ENCODE assay signal across 9 cellular contexts in the genomic region with DNA sequence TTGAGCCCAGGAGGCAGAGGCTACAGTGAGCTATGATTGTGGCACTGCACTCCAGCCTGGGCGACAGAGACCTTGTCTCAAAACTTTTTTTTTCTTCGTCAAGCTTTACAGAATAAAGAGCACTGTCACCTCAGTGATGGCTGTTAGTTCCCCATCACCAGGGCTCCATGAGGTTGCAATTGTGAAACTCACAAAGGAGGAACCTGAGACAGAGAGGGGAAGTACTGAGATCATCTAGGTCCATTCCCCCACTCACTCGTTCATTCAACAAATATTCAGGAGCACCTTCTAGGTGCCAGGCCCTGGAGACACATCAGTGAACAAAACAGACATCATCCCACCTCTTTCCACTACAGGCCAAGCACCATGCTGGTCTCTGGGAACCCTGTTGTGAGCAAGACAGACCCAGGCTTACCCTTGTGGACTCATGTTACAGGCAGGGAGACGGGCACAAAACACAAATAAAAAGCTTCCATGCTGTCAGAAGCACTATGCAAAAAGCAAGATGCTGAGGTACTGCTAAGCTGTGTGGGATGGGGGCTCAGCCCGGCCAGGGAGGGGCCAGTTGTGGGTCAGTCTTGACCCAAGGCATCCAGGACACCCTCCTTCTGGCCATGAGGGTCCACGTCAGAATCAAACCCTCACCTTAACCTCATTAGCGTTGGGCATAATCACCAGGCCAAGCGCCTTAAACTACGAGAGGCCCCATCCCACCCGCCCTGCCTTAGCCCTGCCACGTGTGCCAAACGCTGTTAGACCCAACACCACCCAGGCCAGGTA. TPM values are rescaled to one million over a fixed set of nuclear protein-coding genes. Genes with fewer than 3 reads are reported as not detected.
A peak's percentile ranks its signal among the peaks of the same experiment; 100 is the strongest.
DNase-seq lines count a peak whose midpoint lies in the region; ATAC-seq, FAIRE-seq and TF ChIP-seq lines count a peak whose summit lies in the region.
"Had no signal": no experiment of that assay in that cellular context is flagged by ENCODE, and none has a peak within 500 bp of the region (broad histone marks: within the 10 kb centered on the region; RNA-seq: fewer than 3 reads in every experiment).

No MANE protein-coding gene starts in this region.

- intact Hi-C loops in K562 (cut with micrococcal nuclease), result no loop called here
- intact Hi-C loops in vagina (cut with DNase I), result no loop called here

- no TSS peak for BruUV-seq in K562 (replicated peaks; lab: Mats Ljungman, UMichigan)

- no peaks in the 10 kb centered on the region for H3K9me3 ChIP-seq in K562 (replicated peaks; ENCODE audit: control insufficient read depth, insufficient read depth, low read depth, low read length)
- no peaks in the 10 kb centered on the region for H3K9me3 ChIP-seq in vagina

- CTCF ChIA-PET in K562 (lab: Yijun Ruan, JAX; ENCODE audit: low intra/inter-chr PET ratio), result no interaction called here

- H4K20me1 ChIP-seq in K562 (replicated peaks; ENCODE audit: control insufficient read depth, insufficient read depth, low read length), result no peaks in the 10 kb centered on the region

- TF ChIP-seq CTCF in GM12865 (IDR thresholded peaks at IDR 0.05; ENCODE audit: insufficient read depth, low read depth, low read length, missing control alignments) (no peak), K562 (IDR thresholded peaks at IDR 0.05 in 2 of 3, conservative IDR thresholded peaks at IDR 0.05 in 1 of 3; ENCODE audit: insufficient read depth in 2 of 3, low read depth in 1 of 3, low read length in 3 of 3) (no peak), omental fat pad (IDR thresholded peaks at IDR 0.05) (no peak), vagina (IDR thresholded peaks at IDR 0.05) (no peak)

- FAIRE-seq in K562 (lab: Jason Lieb, UNC), result no peak

- in situ Hi-C loops in K562 (cut with MboI), result no loop called here

- H3K4me1 ChIP-seq in K562 (replicated peaks in 1 of 2; ENCODE audit: control insufficient read depth in 2 of 2, insufficient read depth in 2 of 2, low read length in 2 of 2) (peaks cover 0 to 4% of the 10 kb centered on the region in 2 experiments; a peak in 1 of 5 replicates), vagina (no peaks in the 10 kb centered on the region)

- H3K79me2 ChIP-seq in K562 (ENCODE audit: control insufficient read depth, insufficient read depth, low read length), result no peaks in the 10 kb centered on the region

- no peak for TF ChIP-seq EP300 in K562 (IDR thresholded peaks at IDR 0.05; ENCODE audit: low read length)

- H3K4me2 ChIP-seq in K562 (ENCODE audit: insufficient read depth, low read length), result no peak overlapping the region

- POLR2A ChIA-PET in K562 (lab: Yijun Ruan, JAX), result interaction anchor here (0.7 kb wide), 1 partner anchor 8 kb away, joined by 3 read pairs; no protein-coding TSS in a partner anchor

- DNase-seq in GM12865 (ENCODE audit: low read depth), result peak; percentile 60
- DNase-seq in K562 (ENCODE audit: extremely low read depth in 1 of 4, low spot score in 3 of 4), result no peak
- no peak for DNase-seq in omental fat pad (ENCODE audit: low spot score)
- DNase-seq in stimulated activated CD4-positive, alpha-beta T cell treated with anti-CD3 and anti-CD28 coated beads, Interleukin-4, amount 100 ng/mL, for 1 hour, result no peak
- no peak for DNase-seq in vagina (ENCODE audit: extremely low spot score in 2 of 2)
- no peak for DNase-seq in cortex of kidney (lab: John Stamatoyannopoulos, UW)
- DNase-seq: activated naive CD8-positive, alpha-beta T cell treated with anti-CD3 and anti-CD28 coated beads, Interleukin-2, amount 10 ng/mL, durations not matched to agents 7 days and 5 days had no signal

- 13% methylated on average over 8 of the region's 12 CpGs for WGBS in K562 (ENCODE audit: insufficient coverage, low coverage, missing lambda C conversion rate)

- TF ChIP-seq RAD21 in K562 (CRISPR knock-in tag; conservative IDR thresholded peaks at IDR 0.05 in 1 of 2, IDR thresholded peaks at IDR 0.05 in 1 of 2), result no peak

- TF ChIP-seq POLR2A in K562 (conservative IDR thresholded peaks at IDR 0.05), result no peak
- no peak for TF ChIP-seq POLR2A in vagina (IDR thresholded peaks at IDR 0.05)

- H3K27ac ChIP-seq in K562 (ENCODE audit: extremely low read depth, low read depth, low read length), result no peak overlapping the region
- H3K27ac ChIP-seq in vagina, result no peak overlapping the region

- ATAC-seq in GM21381 (IDR thresholded peaks at IDR 0.05; ENCODE audit: unreplicated experiment) (peak; percentile 87), HG03432 (IDR thresholded peaks at IDR 0.05; ENCODE audit: unreplicated experiment) (peak; percentile 92), K562 (no peak), omental fat pad (ENCODE audit: low FRiP score) (no peak)

- no peak overlapping the region for H3K4me3 ChIP-seq in GM12865 (ENCODE audit: low read depth, low read length)
- no peak overlapping the region for H3K4me3 ChIP-seq in K562
- no peak overlapping the region for H3K4me3 ChIP-seq in vagina

- H3K36me3 ChIP-seq in K562 (ENCODE audit: control insufficient read depth, insufficient read depth, low read length), result no peaks in the 10 kb centered on the region
- no peaks in the 10 kb centered on the region for H3K36me3 ChIP-seq in vagina

- H3K9me1 ChIP-seq in K562 (ENCODE audit: control insufficient read depth, insufficient read depth, low read length), result no peaks in the 10 kb centered on the region

- no peak overlapping the region for H2AFZ ChIP-seq in K562 (ENCODE audit: low read depth, low read length)

- H3K9ac ChIP-seq in K562 (ENCODE audit: insufficient read depth in 1 of 2, low read depth in 2 of 2, low read length in 2 of 2), result no peak overlapping the region

- H3K27me3 ChIP-seq in K562 (ENCODE audit: control insufficient read depth in 2 of 2, insufficient read depth in 2 of 2, low read length in 2 of 2), result peaks cover 2 to 35% of the 10 kb centered on the region in 2 experiments; a peak in 2 of 5 replicates
- no peaks in the 10 kb centered on the region for H3K27me3 ChIP-seq in vagina

TF ChIP-seq in K562, 482 proteins besides CTCF, POLR2A, EP300 and RAD21:
- no peak for TF ChIP-seq CHD4 (IDR thresholded peaks at IDR 0.05; ENCODE audit: insufficient read depth, insufficient replicate concordance, low read depth, low read length, poor library complexity, severe bottlenecking)
- no peak for TF ChIP-seq ZFX (CRISPR knock-in tag; IDR thresholded peaks at IDR 0.05)
- peak; percentile 2; the same call in 1 of the 2 replicates for TF ChIP-seq SPI1 (IDR thresholded peaks at IDR 0.05; ENCODE audit: borderline replicate concordance, low read depth, low read length)

RNA-seq across cellular contexts. Expression of a gene that starts 2.1 kb away (rescaled TPM):
- total RNA-seq in K562 (2011; cell fraction: chromatin; rRNA removed; ENCODE audit: low replicate concordance), result not detected in 2 replicates
- not detected in 2 replicates for total RNA-seq in K562 (2011; cell fraction: nucleolus; rRNA removed)
- not detected in 2 replicates for total RNA-seq in K562 (2011; cell fraction: nucleoplasm; rRNA removed)
- total RNA-seq in K562 (2014; rRNA removed), result not detected in 2 replicates
- total RNA-seq in K562 (2014; rRNA removed; fragmentation: Illumina TruSeq; extraction: Trizol), result not detected in 2 replicates
- total RNA-seq in K562 (2015; rRNA removed; fragmentation: Illumina TruSeq; extraction: Trizol), result not detected in 2 replicates
- total RNA-seq in K562 (2021), result not detected in 2 replicates
- not detected in 2 replicates for polyA plus RNA-seq in K562 (2011; rRNA removed)
- polyA plus RNA-seq in K562 (2011; cell fraction: cytosol; rRNA removed), result not detected in 2 replicates
- polyA plus RNA-seq in K562 (2011; cell fraction: nucleus; rRNA removed), result not detected in 2 replicates
- not detected in 2 replicates for polyA plus RNA-seq in K562 (2012)
- polyA plus RNA-seq in K562 (2014; fragmentation: Illumina TruSeq; extraction: Trizol), result not detected in 2 replicates
- not detected for polyA plus RNA-seq in K562 (2014; fragmentation: Nextera tagmentation; extraction: Ambion mirVana)
- polyA plus RNA-seq in K562 (2014; rRNA removed), result not detected in 2 replicates
- 0.06 TPM in 1 of 2 replicates, not detected in the other for polyA minus RNA-seq in K562 (2011; rRNA and poly(A)+ RNA removed)
- not detected in 2 replicates for polyA minus RNA-seq in K562 (2011; cell fraction: cytosol; rRNA and poly(A)+ RNA removed)
- polyA minus RNA-seq in K562 (2011; cell fraction: nucleus; rRNA and poly(A)+ RNA removed), result not detected in 2 replicates
- under 1 TPM in 1 of 4 donors, not detected in 3; 0.28 TPM for total RNA-seq in omental fat pad
- not detected for total RNA-seq in vagina
- total RNA-seq: activated naive CD8-positive, alpha-beta T cell treated with anti-CD3 and anti-CD28 coated beads, Interleukin-2, amount 10 ng/mL, durations not matched to agents 7 days and 5 days had no signal

RNA-seq across cellular contexts. Expression of a gene that starts 16.7 kb away (rescaled TPM):
- total RNA-seq in K562 (2011; cell fraction: chromatin; rRNA removed; ENCODE audit: low replicate concordance), result not detected in 2 replicates
- not detected in 2 replicates for total RNA-seq in K562 (2011; cell fraction: nucleolus; rRNA removed)
- not detected in 2 replicates for total RNA-seq in K562 (2011; cell fraction: nucleoplasm; rRNA removed)
- total RNA-seq in K562 (2014; rRNA removed) (not detected in 2 replicates), K562 (2014; rRNA removed; fragmentation: Illumina TruSeq; extraction: Trizol) (not detected in 2 replicates), K562 (2015; rRNA removed; fragmentation: Illumina TruSeq; extraction: Trizol) (not detected in 2 replicates), K562 (2021) (not detected in 2 replicates), omental fat pad (not detected), vagina (not detected)
- polyA plus RNA-seq in K562 (2011; rRNA removed) (not detected in 2 replicates), K562 (2014; fragmentation: Illumina TruSeq; extraction: Trizol) (not detected in 2 replicates), K562 (2014; fragmentation: Nextera tagmentation; extraction: Ambion mirVana) (not detected), K562 (2014; rRNA removed) (not detected in 2 replicates)
- polyA plus RNA-seq in K562 (2011; cell fraction: cytosol; rRNA removed), result not detected in 2 replicates
- polyA plus RNA-seq in K562 (2011; cell fraction: nucleus; rRNA removed), result not detected in 2 replicates
- not detected in 2 replicates for polyA plus RNA-seq in K562 (2012)
- not detected in 2 replicates for polyA minus RNA-seq in K562 (2011; rRNA and poly(A)+ RNA removed)
- not detected in 2 replicates for polyA minus RNA-seq in K562 (2011; cell fraction: cytosol; rRNA and poly(A)+ RNA removed)
- polyA minus RNA-seq in K562 (2011; cell fraction: nucleus; rRNA and poly(A)+ RNA removed), result not detected in 2 replicates
- total RNA-seq: activated naive CD8-positive, alpha-beta T cell treated with anti-CD3 and anti-CD28 coated beads, Interleukin-2, amount 10 ng/mL, durations not matched to agents 7 days and 5 days had no signal

Comparison
In these comparisons a context has a peak if more than half of its experiments do, and no peak if none do; other contexts are left out.
1. ATAC-seq: peak in GM21381 (single experiment) and HG03432 (single experiment); none in K562 (single experiment) and omental fat pad (single experiment).